ENCODE assay signal across 8 cellular contexts in genomic region chr22:37562049-37562784, GRCh38. TPM values are rescaled to one million over a fixed set of nuclear protein-coding genes. Genes with fewer than 3 reads are reported as not detected.
A peak's percentile ranks its signal among the peaks of the same experiment; 100 is the strongest.
DNase-seq lines count a peak whose midpoint lies in the region; ATAC-seq and TF ChIP-seq lines count a peak whose summit lies in the region.

No MANE protein-coding gene starts in this region.

- H3K27me3 Mint-ChIP-seq in activated CD4-positive, alpha-beta T cell treated with anti-CD3 and anti-CD28 coated beads for 36 hours, result peaks cover 41% of the 10 kb centered on the region

- H3K9me3 Mint-ChIP-seq in activated CD4-positive, alpha-beta T cell treated with anti-CD3 and anti-CD28 coated beads for 36 hours (ENCODE audit: low read depth), result no peaks in the 10 kb centered on the region

- peaks cover 0 to 81% (median 49%) of the 10 kb centered on the region in 4 donors for H3K4me1 ChIP-seq in right lobe of liver

- no peaks in the 10 kb centered on the region for H3K27me3 ChIP-seq in right lobe of liver

- peak overlapping the region; percentile 90 for H3K4me3 ChIP-seq in astrocyte of the cerebellum (ENCODE audit: low read depth, low read length)
- peak overlapping the region; percentile 63 to 86 (median 84) for H3K4me3 ChIP-seq in right lobe of liver

- peak overlapping the region; percentile 57 for H3K4me3 Mint-ChIP-seq in activated CD4-positive, alpha-beta T cell treated with anti-CD3 and anti-CD28 coated beads for 36 hours

- POLR2A ChIA-PET in activated CD4-positive, alpha-beta T cell treated with anti-CD3 and anti-CD28 coated beads for 36 hours (lab: Charles Lee), result interaction anchor here (0.7 to 1.0 kb wide), 2 partner anchors 28 to 291 kb away, joined by 4 to 12 read pairs; no protein-coding TSS in a partner anchor

- peaks cover 28% of the 10 kb centered on the region for H3K4me1 Mint-ChIP-seq in activated CD4-positive, alpha-beta T cell treated with anti-CD3 and anti-CD28 coated beads for 36 hours

- H3K27ac Mint-ChIP-seq in activated CD4-positive, alpha-beta T cell treated with anti-CD3 and anti-CD28 coated beads for 36 hours, result peak overlapping the region; percentile 51

- no peak for TF ChIP-seq CTCF in astrocyte of the cerebellum (IDR thresholded peaks at IDR 0.05; ENCODE audit: low read depth, low read length, missing control alignments)
- no peak for TF ChIP-seq CTCF in right lobe of liver (IDR thresholded peaks at IDR 0.05)

- DNase-seq in activated CD4-positive, alpha-beta T cell treated with anti-CD3 and anti-CD28 coated beads for 36 hours, result no peak
- DNase-seq in activated CD4-positive, alpha-beta T cell treated with anti-CD3 and anti-CD28 coated beads, Interleukin-2, amount 50 U/mL, for 4 hours, result no peak
- DNase-seq in astrocyte of the cerebellum (ENCODE audit: low read depth) (no peak), right lobe of liver (no peak), substantia nigra (lab: John Stamatoyannopoulos, UW) (no peak)
- no peak for DNase-seq in stimulated activated CD4-positive, alpha-beta T cell treated with anti-CD3 and anti-CD28 coated beads, Interleukin-4, amount 100 ng/mL, for 4 hours

- H3K27ac ChIP-seq in right lobe of liver (peak overlapping the region; percentile 95 to 99 (median 97)), substantia nigra (ENCODE audit: low read depth, low read length, poor library complexity, severe bottlenecking) (peak overlapping the region; percentile 99)

- peaks cover 0 to 14% (median 7%) of the 10 kb centered on the region in 4 donors for H3K36me3 ChIP-seq in right lobe of liver

- no peaks in the 10 kb centered on the region for H3K36me3 Mint-ChIP-seq in activated CD4-positive, alpha-beta T cell treated with anti-CD3 and anti-CD28 coated beads for 36 hours (ENCODE audit: low read depth)

- CTCF ChIA-PET in activated CD4-positive, alpha-beta T cell treated with anti-CD3 and anti-CD28 coated beads for 36 hours (lab: Charles Lee), result interaction anchor here (0.5 to 10.2 kb wide), 18 partner anchors 8 to 842 kb away, joined by 3 to 302 read pairs (median 4); partner anchors contain the start of gene GGA1

- intact Hi-C loops in activated CD4-positive, alpha-beta T cell treated with anti-CD3 and anti-CD28 coated beads for 36 hours (cut with DNase I, micrococcal nuclease), result no loop called here
- intact Hi-C loops in right lobe of liver (cut with DNase I), result no loop called here

- in situ Hi-C loops in astrocyte of the cerebellum (cut with HindIII; ENCODE audit: low sequenced_read_pairs), result loop anchor here (10.0 kb wide), 1 partner anchor 237 kb away; no protein-coding TSS in a partner anchor

- TF ChIP-seq POLR2A in right lobe of liver (IDR thresholded peaks at IDR 0.05), result no peak

- H3K9me3 ChIP-seq in right lobe of liver, result no peaks in the 10 kb centered on the region

- no peak for ATAC-seq in activated CD4-positive, alpha-beta T cell treated with anti-CD3 and anti-CD28 coated beads for 36 hours
- ATAC-seq in right lobe of liver (no peak), GM19351 (IDR thresholded peaks at IDR 0.05; ENCODE audit: unreplicated experiment) (no peak), GM21825 (IDR thresholded peaks at IDR 0.05; ENCODE audit: unreplicated experiment) (no peak)

- 26% methylated on average over 7 of the region's 14 CpGs for WGBS in right lobe of liver (ENCODE audit: insufficient coverage, low coverage, low lambda C conversion rate, missing lambda C conversion rate)

RNA-seq across cellular contexts. Expression of gene CDC42EP1, which starts 1.9 kb away (rescaled TPM):
- total RNA-seq in activated CD4-positive, alpha-beta T cell treated with anti-CD3 and anti-CD28 coated beads for 36 hours, result under 1 TPM; 0.83 to 0.87 TPM
- 100 to 1,000 TPM in 1 of 6 experiments, 10 to 100 TPM in 5; 29.2 to 117 (median 68.0) TPM for total RNA-seq in right lobe of liver

RNA-seq across cellular contexts. Expression of gene LGALS2, which starts 17.7 kb away (rescaled TPM):
- not detected for total RNA-seq in activated CD4-positive, alpha-beta T cell treated with anti-CD3 and anti-CD28 coated beads for 36 hours
- total RNA-seq in right lobe of liver, result under 1 TPM in 1 of 6 experiments, not detected in 5; 0.64 TPM

RNA-seq across cellular contexts. Expression of gene CARD10, which starts 43.0 kb away (rescaled TPM):
- total RNA-seq in activated CD4-positive, alpha-beta T cell treated with anti-CD3 and anti-CD28 coated beads for 36 hours, result not detected
- 10 to 100 TPM in 5 of 6 experiments, 1 to 10 TPM in 1; 9.0 to 27.8 (median 14.2) TPM for total RNA-seq in right lobe of liver

RNA-seq across cellular contexts. Expression of gene GGA1, which starts 46.4 kb away (rescaled TPM):
- 10 to 100 TPM; 55.4 to 66.6 TPM for total RNA-seq in activated CD4-positive, alpha-beta T cell treated with anti-CD3 and anti-CD28 coated beads for 36 hours
- 10 to 100 TPM; 18.4 to 27.3 (median 24.1) TPM for total RNA-seq in right lobe of liver

Comparison
In these comparisons a context has a peak if more than half of its experiments do, and no peak if none do; other contexts are left out.
1. RNA of gene CDC42EP1, which starts 1.9 kb away (total RNA-seq): 29.2 to 117 TPM in right lobe of liver; 0.83 to 0.87 TPM in activated CD4-positive, alpha-beta T cell treated with anti-CD3 and anti-CD28 coated beads for 36 hours; every median in the first group is over 10 times any median in the second.
2. RNA of gene CARD10, which starts 43.0 kb away (total RNA-seq): 9.0 to 27.8 TPM in right lobe of liver; not detected in activated CD4-positive, alpha-beta T cell treated with anti-CD3 and anti-CD28 coated beads for 36 hours; every median in the first group is over 4 times any median in the second.